Comparison of ENCODE assay signal across 9 cellular contexts in the genomic region with DNA sequence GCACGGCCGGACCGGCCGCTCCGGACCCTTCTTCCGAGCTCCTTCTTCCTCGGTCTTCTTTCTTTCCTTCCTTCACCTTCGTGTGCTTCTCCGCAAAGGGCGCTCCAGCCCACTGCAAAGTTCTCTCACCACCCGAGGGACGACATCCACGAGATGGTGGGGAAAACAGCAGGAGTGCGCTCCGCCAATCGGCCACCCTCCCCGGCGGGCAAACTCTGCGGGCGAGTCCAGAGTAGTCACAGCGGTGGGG. TPM values are rescaled to one million over a fixed set of nuclear protein-coding genes. Genes with fewer than 3 reads are reported as not detected.
A peak's percentile ranks its signal among the peaks of the same experiment; 100 is the strongest.
DNase-seq lines count a peak whose midpoint lies in the region; ATAC-seq lines count a peak whose summit lies in the region.
"Not testable (repeated sequence)": the region's sequence is repeated elsewhere in the genome, so short reads cannot be mapped to it uniquely, and the experiment has no call there.
"Had no signal": no experiment of that assay in that cellular context is flagged by ENCODE, and none has a peak within 500 bp of the region (broad histone marks: within the 10 kb centered on the region; RNA-seq: fewer than 3 reads in every experiment).

No MANE protein-coding gene starts in this region.

- ATAC-seq in HG02642 (IDR thresholded peaks at IDR 0.05; ENCODE audit: poor library complexity, unreplicated experiment): peak; percentile 5
- not testable (repeated sequence) for ATAC-seq in activated T-helper 17 cell treated with anti-CD3 and anti-CD28 coated beads, Interleukin-2, amount 50 U/mL, for 72 hours (replicated peaks); effector memory CD8-positive, alpha-beta T cell (replicated peaks)

- WGBS in thymus: 1% methylated on average over 21 of the region's 21 CpGs

- peaks cover 15% of the 10 kb centered on the region for H3K4me1 ChIP-seq in ES-I3 (ENCODE audit: insufficient read depth, low read length)
- H3K4me1 ChIP-seq in NT2/D1 (ENCODE audit: insufficient read depth, insufficient read length): not testable (repeated sequence)
- H3K4me1 ChIP-seq in iPS-20b (ENCODE audit: insufficient read depth, low read length): peaks cover 35% of the 10 kb centered on the region
- H3K4me1 ChIP-seq in neuron (ENCODE audit: insufficient read depth, low read length): peaks cover 38% of the 10 kb centered on the region
- H3K4me1 ChIP-seq in thymus (ENCODE audit: control insufficient read depth, insufficient read depth, low read length): peaks cover 14% of the 10 kb centered on the region

- H3K4me1 Mint-ChIP-seq in activated T-helper 17 cell treated with anti-CD3 and anti-CD28 coated beads, Interleukin-2, amount 50 U/mL, for 72 hours; effector memory CD8-positive, alpha-beta T cell (ENCODE audit: low read depth in 2 of 2): not testable (repeated sequence)

- not testable (repeated sequence) for H3K27me3 Mint-ChIP-seq in activated T-helper 17 cell treated with anti-CD3 and anti-CD28 coated beads, Interleukin-2, amount 50 U/mL, for 72 hours; effector memory CD8-positive, alpha-beta T cell

- not testable (repeated sequence) for DNase-seq in NT2/D1 (ENCODE audit: low read depth, low spot score); effector memory CD8-positive, alpha-beta T cell

- H2AFZ ChIP-seq in neuron (ENCODE audit: low read depth, low read length): peak overlapping the region; percentile 41

- peak overlapping the region; percentile 90 for H3K9ac ChIP-seq in ES-I3 (ENCODE audit: low read depth, low read length)
- H3K9ac ChIP-seq in NT2/D1 (ENCODE audit: insufficient read length, low read depth): peak overlapping the region; percentile 92
- peak overlapping the region; percentile 85 for H3K9ac ChIP-seq in iPS-20b (ENCODE audit: low read depth, low read length)

- H3K36me3 ChIP-seq in ES-I3 (ENCODE audit: insufficient read depth, low read length); neuron (ENCODE audit: insufficient read depth, low read length); thymus (ENCODE audit: control insufficient read depth, insufficient read depth): not testable (repeated sequence)
- peaks cover 25% of the 10 kb centered on the region for H3K36me3 ChIP-seq in NT2/D1 (ENCODE audit: insufficient read depth, insufficient read length, low read length)
- peaks cover 25% of the 10 kb centered on the region for H3K36me3 ChIP-seq in iPS-20b (ENCODE audit: insufficient read depth, low read depth, low read length)

- not testable (repeated sequence) for H3K36me3 Mint-ChIP-seq in activated T-helper 17 cell treated with anti-CD3 and anti-CD28 coated beads, Interleukin-2, amount 50 U/mL, for 72 hours (ENCODE audit: low read depth)
- peaks cover 11% of the 10 kb centered on the region for H3K36me3 Mint-ChIP-seq in effector memory CD8-positive, alpha-beta T cell (ENCODE audit: insufficient read depth)

- H3K9me3 Mint-ChIP-seq in activated T-helper 17 cell treated with anti-CD3 and anti-CD28 coated beads, Interleukin-2, amount 50 U/mL, for 72 hours; effector memory CD8-positive, alpha-beta T cell: not testable (repeated sequence)

- H3K4me3 Mint-ChIP-seq in activated T-helper 17 cell treated with anti-CD3 and anti-CD28 coated beads, Interleukin-2, amount 50 U/mL, for 72 hours: peak overlapping the region; percentile 68
- H3K4me3 Mint-ChIP-seq in effector memory CD8-positive, alpha-beta T cell: peak overlapping the region; percentile 70 to 86

- not testable (repeated sequence) for H3K27ac Mint-ChIP-seq in activated T-helper 17 cell treated with anti-CD3 and anti-CD28 coated beads, Interleukin-2, amount 50 U/mL, for 72 hours; effector memory CD8-positive, alpha-beta T cell

- H3K4me3 ChIP-seq in NT2/D1 (ENCODE audit: insufficient read length, low read depth) (peak overlapping the region; percentile 93), iPS-20b (ENCODE audit: low read length) (peak overlapping the region; percentile 96), neuron (ENCODE audit: low read length) (peak overlapping the region; percentile 71), thymus (ENCODE audit: low read length) (peak overlapping the region; percentile 84)

- H3K27me3 ChIP-seq in NT2/D1 (ENCODE audit: insufficient read depth, insufficient read length) (peaks cover 21% of the 10 kb centered on the region), iPS-20b (ENCODE audit: insufficient read depth, low read length) (peaks cover 21% of the 10 kb centered on the region), neuron (ENCODE audit: insufficient read depth, low read length) (peaks cover 20% of the 10 kb centered on the region), thymus (ENCODE audit: control insufficient read depth, insufficient read depth) (peaks cover 34% of the 10 kb centered on the region)

- H3K27ac ChIP-seq in iPS-20b (ENCODE audit: low read length): peak overlapping the region; percentile 29
- peak overlapping the region; percentile 56 for H3K27ac ChIP-seq in thymus (ENCODE audit: low read depth)

- not testable (repeated sequence) for H3K9me3 ChIP-seq in ES-I3 (ENCODE audit: control insufficient read depth, insufficient read depth, low read length); NT2/D1 (ENCODE audit: insufficient read depth, low read length); iPS-20b (ENCODE audit: insufficient read depth, low read depth, low read length); neuron (ENCODE audit: low read length); thymus (ENCODE audit: control insufficient read depth)

RNA-seq across cellular contexts. Expression of gene TLE1, which starts 0.3 kb away (rescaled TPM):
- total RNA-seq in activated T-helper 17 cell treated with anti-CD3 and anti-CD28 coated beads, Interleukin-2, amount 50 U/mL, for 72 hours: under 1 TPM; 0.13 to 0.97 TPM
- polyA plus RNA-seq in thymus: 24.1 TPM
- polyA plus RNA-seq: K562 had no signal
